ENCODE assay signal across 21 cellular contexts in the genomic region with DNA sequence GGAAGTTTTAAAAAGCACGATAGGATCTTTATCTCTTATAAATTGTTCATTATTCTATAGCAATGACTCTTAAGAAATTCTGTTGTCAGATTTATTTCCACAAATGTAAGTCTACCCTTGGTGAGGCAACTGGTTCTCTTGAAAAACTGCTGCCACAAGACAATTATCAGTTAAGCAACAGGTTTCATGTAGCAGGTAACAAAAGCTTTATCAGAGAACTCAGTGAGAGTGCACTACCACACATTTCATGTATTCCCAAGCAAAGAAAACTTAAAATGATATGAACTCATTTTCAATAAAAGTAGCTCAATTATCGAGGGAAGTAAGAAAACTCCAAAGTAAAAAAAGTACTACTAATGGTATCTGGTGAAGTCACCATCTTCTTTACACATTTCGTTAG. TPM values are rescaled to one million over a fixed set of nuclear protein-coding genes. Genes with fewer than 3 reads are reported as not detected.
"Had no signal": no experiment of that assay in that cellular context is flagged by ENCODE, and none has a peak within 500 bp of the region (broad histone marks: within the 10 kb centered on the region; RNA-seq: fewer than 3 reads in every experiment).

No MANE protein-coding gene starts in this region.

- H3K36me3 ChIP-seq: sigmoid colon, stomach, vagina had no signal

- H3K36me3 Mint-ChIP-seq: activated naive CD4-positive, alpha-beta T cell treated with anti-CD3 and anti-CD28 coated beads, Interleukin-2, amount 50 U/mL, for 24 hours; stimulated activated memory B cell treated with anti-CD40 and anti-IgM and Interleukin-4, amounts not matched to agents 10 μg/mL and 1 μg/mL and 100 μg/mL, for 72 hours had no signal

- H3K4me3 Mint-ChIP-seq: activated CD8-positive, alpha-beta T cell treated with anti-CD3 and anti-CD28 coated beads, Interleukin-2, amount 10 ng/mL, durations not matched to agents 7 days and 5 days; activated naive CD4-positive, alpha-beta T cell treated with anti-CD3 and anti-CD28 coated beads, Interleukin-2, amount 50 U/mL, for 24 hours; stimulated activated memory B cell treated with anti-CD40 and anti-IgM and Interleukin-4, amounts not matched to agents 10 μg/mL and 1 μg/mL and 100 μg/mL, for 72 hours had no signal

- H3K4me3 ChIP-seq: body of pancreas, sigmoid colon, smooth muscle cell, stomach, vagina had no signal

- DNase-seq: activated CD4-positive, alpha-beta T cell treated with anti-CD3 and anti-CD28 coated beads for 1 hour; activated CD4-positive, alpha-beta T cell treated with anti-CD3 and anti-CD28 coated beads, Interleukin-2, amount 50 U/mL, for 1 hour; activated CD8-positive, alpha-beta T cell treated with anti-CD3 and anti-CD28 coated beads, Interleukin-2, amount 10 ng/mL, durations not matched to agents 7 days and 5 days; activated gamma-delta T cell treated with Interleukin-2 at 50 U/mL for 16 hours; anterior cingulate cortex; body of pancreas; erythroblast; foreskin fibroblast; left ventricle myocardium superior; retina; sigmoid colon; stimulated activated CD4-positive, alpha-beta T cell treated with anti-CD3 and anti-CD28 coated beads, Interleukin-15, amount 100 ng/mL, for 24 hours; stomach; trophoblast cell had no signal

- H3K9me3 ChIP-seq: body of pancreas, sigmoid colon, stomach, vagina had no signal

- H3K4me1 Mint-ChIP-seq: activated naive CD4-positive, alpha-beta T cell treated with anti-CD3 and anti-CD28 coated beads, Interleukin-2, amount 50 U/mL, for 24 hours had no signal

- H3K9me3 Mint-ChIP-seq: activated naive CD4-positive, alpha-beta T cell treated with anti-CD3 and anti-CD28 coated beads, Interleukin-2, amount 50 U/mL, for 24 hours; stimulated activated memory B cell treated with anti-CD40 and anti-IgM and Interleukin-4, amounts not matched to agents 10 μg/mL and 1 μg/mL and 100 μg/mL, for 72 hours had no signal

- H3K27me3 Mint-ChIP-seq: progenitor cell of endocrine pancreas had no signal

- H3K27ac ChIP-seq: body of pancreas, sigmoid colon, stomach, vagina, VCaP had no signal

- H3K27me3 ChIP-seq: body of pancreas, vagina had no signal

- H3K4me1 ChIP-seq: stomach, vagina had no signal

- H3K4me2 ChIP-seq: smooth muscle cell had no signal

- ATAC-seq: activated CD8-positive, alpha-beta T cell treated with anti-CD3 and anti-CD28 coated beads, Interleukin-2, amount 10 ng/mL, durations not matched to agents 7 days and 5 days; body of pancreas; left ventricle myocardium superior; stimulated activated memory B cell treated with anti-CD40 and anti-IgM and Interleukin-4, amounts not matched to agents 10 μg/mL and 1 μg/mL and 100 μg/mL, for 72 hours had no signal

- H3K27ac Mint-ChIP-seq: activated CD8-positive, alpha-beta T cell treated with anti-CD3 and anti-CD28 coated beads, Interleukin-2, amount 10 ng/mL, durations not matched to agents 7 days and 5 days; activated naive CD4-positive, alpha-beta T cell treated with anti-CD3 and anti-CD28 coated beads, Interleukin-2, amount 50 U/mL, for 24 hours; progenitor cell of endocrine pancreas; stimulated activated memory B cell treated with anti-CD40 and anti-IgM and Interleukin-4, amounts not matched to agents 10 μg/mL and 1 μg/mL and 100 μg/mL, for 72 hours had no signal

RNA-seq across cellular contexts. Expression of a gene that starts 15.2 kb away (rescaled TPM):
- total RNA-seq: activated CD8-positive, alpha-beta T cell treated with anti-CD3 and anti-CD28 coated beads, Interleukin-2, amount 10 ng/mL, durations not matched to agents 7 days and 5 days; T-helper 2 cell treated with Interferon-gamma antibody and Interleukin-4, amounts not matched to agents 100 ng/mL and 5 ng/mL, for 36 hours had no signal
